In the genomic region with DNA sequence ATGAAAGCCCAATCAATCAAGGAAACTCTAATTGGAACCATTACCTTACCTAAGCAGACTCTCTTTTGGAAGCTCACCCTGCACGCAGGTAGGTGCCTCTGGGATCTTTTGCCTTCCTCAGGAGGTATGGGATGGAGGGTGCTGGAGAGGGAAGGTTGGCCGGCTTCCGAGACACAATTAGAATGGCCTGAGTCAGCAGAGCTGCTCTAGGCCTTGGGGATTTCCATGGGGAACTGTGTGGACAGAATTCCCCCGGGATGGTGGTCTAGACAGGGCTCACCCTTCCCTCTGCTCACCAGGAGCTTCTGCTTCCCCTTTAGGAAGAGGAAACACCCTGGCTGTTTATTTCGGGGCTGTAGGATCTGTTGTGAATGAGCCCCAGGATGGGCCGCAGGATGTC, we compare ENCODE assay signal across 2 cellular contexts.
TF ChIP-seq lines count a peak whose summit lies in the region.

No MANE protein-coding gene starts in this region.

TF ChIP-seq in A549, 52 proteins besides CTCF, POLR2A, EP300 and RAD21:
- TF ChIP-seq EHMT2 (IDR thresholded peaks at IDR 0.05; ENCODE audit: low read depth) (no peak), MAFK (IDR thresholded peaks at IDR 0.05; ENCODE audit: partially characterized antibody) (peak; percentile 55)

TF ChIP-seq in GM12878, 131 proteins besides CTCF, POLR2A, EP300 and RAD21:
- TF ChIP-seq TARDBP (IDR thresholded peaks at IDR 0.05; ENCODE audit: borderline replicate concordance) (no peak), SP1 (IDR thresholded peaks at IDR 0.05; ENCODE audit: low read depth, low read length) (no peak), EED (IDR thresholded peaks at IDR 0.05; ENCODE audit: low read depth) (0 out of 2 replicates have a peak, but pooled peaks have one; percentile 19), IKZF1 (conservative IDR thresholded peaks at IDR 0.05) (peak; percentile 41; the same call in 1 of the 2 replicates)
